In the genomic region with DNA sequence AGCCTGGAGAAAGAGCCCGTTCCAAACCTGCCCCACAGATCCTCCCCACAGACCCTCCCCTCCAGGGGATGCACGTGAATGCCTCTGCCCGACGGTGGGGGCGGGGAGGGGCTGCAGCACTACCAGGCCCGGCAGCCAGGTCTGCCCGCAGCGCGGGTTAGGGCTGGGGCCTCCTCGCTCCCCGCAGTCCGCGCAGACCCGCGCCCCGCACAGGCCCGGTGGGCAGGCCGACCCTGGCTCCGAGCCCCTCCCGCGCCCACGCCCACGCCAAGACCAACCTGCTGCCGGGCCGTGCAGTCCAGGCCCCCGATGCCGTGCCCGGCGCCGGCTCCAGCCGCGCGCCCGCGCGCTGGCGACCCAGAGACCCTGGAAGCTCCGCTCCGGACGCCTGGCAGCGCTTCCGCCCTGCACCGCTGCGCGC, we compare ENCODE assay signal across 8 cellular contexts. TPM values are rescaled to one million over a fixed set of nuclear protein-coding genes. Genes with fewer than 3 reads are reported as not detected.
DNase-seq lines count a peak whose midpoint lies in the region; ATAC-seq, FAIRE-seq and TF ChIP-seq lines count a peak whose summit lies in the region.

A gene with protein sequence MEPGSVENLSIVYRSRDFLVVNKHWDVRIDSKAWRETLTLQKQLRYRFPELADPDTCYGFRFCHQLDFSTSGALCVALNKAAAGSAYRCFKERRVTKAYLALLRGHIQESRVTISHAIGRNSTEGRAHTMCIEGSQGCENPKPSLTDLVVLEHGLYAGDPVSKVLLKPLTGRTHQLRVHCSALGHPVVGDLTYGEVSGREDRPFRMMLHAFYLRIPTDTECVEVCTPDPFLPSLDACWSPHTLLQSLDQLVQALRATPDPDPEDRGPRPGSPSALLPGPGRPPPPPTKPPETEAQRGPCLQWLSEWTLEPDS (minus strand): TSS at position 404 of the 421 bp plus-strand sequence. CDS start 644 bp downstream, outside the sequence.

- peak within 1 kb of the TSS; percentile 52; the same call in 1 of the 2 replicates for H2BK5ac ChIP-seq in H1 (ENCODE audit: low read depth, low read length)

- no peak within 1 kb of the TSS for H2BK20ac ChIP-seq in H1 (ENCODE audit: low read length)

- no peak within 1 kb of the TSS for H3K27ac Mint-ChIP-seq in nephron progenitor cell

- peaks cover 9% of the 10 kb centered on the region; the same call in 1 of the 2 replicates for H3K23me2 ChIP-seq in H1 (ENCODE audit: low read depth, low read length)

- peak within 1 kb of the TSS; percentile 93 for H3K4me2 ChIP-seq in OCI-LY1 (ENCODE audit: low read length)
- H3K4me2 ChIP-seq in H1 (ENCODE audit: insufficient read depth in 1 of 2, low read depth in 2 of 2, low read length in 2 of 2) = peak within 1 kb of the TSS; percentile 63 to 95

- H3K9ac ChIP-seq in OCI-LY1 (ENCODE audit: low read length) = peak within 1 kb of the TSS; percentile 91
- peak within 1 kb of the TSS; percentile 60 to 88 (median 72) for H3K9ac ChIP-seq in H1 (replicated peaks in 1 of 4; ENCODE audit: extremely low read depth in 1 of 4, low read depth in 3 of 4, low read length in 3 of 4)

- POLR2A ChIA-PET in H1 (lab: Charles Lee; ENCODE audit: partially characterized antibody) = interaction anchor here (0.7 to 4.4 kb wide), 15 partner anchors 9 to 386 kb away, joined by 3 to 24 read pairs (median 4); a partner anchor contains a TSS

- no peaks in the 10 kb centered on the region for H3K9me3 Mint-ChIP-seq in nephron progenitor cell

- peaks cover 23% of the 10 kb centered on the region for H3K4me1 ChIP-seq in OCI-LY1 (ENCODE audit: insufficient read depth, low read length, severe bottlenecking)
- H3K4me1 ChIP-seq in H1 (replicated peaks in 1 of 4; ENCODE audit: control insufficient read depth in 3 of 4, insufficient read depth in 4 of 4, low read length in 3 of 4) = peaks cover 0 to 14% (median 6%) of the 10 kb centered on the region in 4 experiments; a peak in 4 of 7 replicates

- no peak within 1 kb of the TSS for H2BK12ac ChIP-seq in H1 (ENCODE audit: low read depth, low read length)

- peak within 1 kb of the TSS; percentile 71 for H4K8ac ChIP-seq in H1 (ENCODE audit: extremely low read depth, insufficient read depth, low read length)

- no peak within 1 kb of the TSS for H3K14ac ChIP-seq in H1 (ENCODE audit: insufficient read length)

- H2AFZ ChIP-seq in OCI-LY1 (ENCODE audit: low read length) (no peak within 1 kb of the TSS), H1 (ENCODE audit: low read length) (no peak within 1 kb of the TSS)

- H4K91ac ChIP-seq in H1 (replicated peaks; ENCODE audit: insufficient read length, low read length) = no peak within 1 kb of the TSS

- peak within 1 kb of the TSS; percentile 96 for H3K4me3 ChIP-seq in OCI-LY1 (ENCODE audit: low read depth, low read length, poor library complexity, severe bottlenecking)
- peak within 1 kb of the TSS; percentile 76 to 98 (median 84) for H3K4me3 ChIP-seq in H1 (ENCODE audit: extremely low read depth in 1 of 4, insufficient read depth in 2 of 4, low read depth in 3 of 4, low read length in 4 of 4)

- no peaks in the 10 kb centered on the region for H3K9me3 ChIP-seq in OCI-LY1 (ENCODE audit: low read length)
- H3K9me3 ChIP-seq in H1 (ENCODE audit: insufficient read depth in 2 of 2, low read depth in 1 of 2, low read length in 1 of 2) = no peaks in the 10 kb centered on the region

- TF ChIP-seq RAD21 in H1 (IDR thresholded peaks at IDR 0.05 in 1 of 2, conservative IDR thresholded peaks at IDR 0.05 in 1 of 2; ENCODE audit: low read depth in 2 of 2, low read length in 2 of 2) = no peak

- H2BK120ac ChIP-seq in H1 (replicated peaks; ENCODE audit: low read depth, low read length) = peak within 1 kb of the TSS; percentile 72

- no peaks in the 10 kb centered on the region for H3K27me3 ChIP-seq in OCI-LY1 (ENCODE audit: insufficient read depth, low read length)
- H3K27me3 ChIP-seq in H1 (replicated peaks in 1 of 4; ENCODE audit: control insufficient read depth in 3 of 4, extremely low read depth in 1 of 4, insufficient read depth in 3 of 4, low read length in 3 of 4) = no peaks in the 10 kb centered on the region

- no peaks in the 10 kb centered on the region for H3K79me2 ChIP-seq in OCI-LY1 (ENCODE audit: insufficient read depth, low read length)
- peaks cover 0 to 16% of the 10 kb centered on the region in 2 experiments; a peak in 1 of 4 replicates for H3K79me2 ChIP-seq in H1 (ENCODE audit: control insufficient read depth in 1 of 2, insufficient read depth in 2 of 2, low read length in 2 of 2)

- peak within 1 kb of the TSS; percentile 16 for H3K56ac ChIP-seq in H1 (replicated peaks; ENCODE audit: insufficient read length, low read depth, low read length)

- H3K4ac ChIP-seq in H1 (replicated peaks; ENCODE audit: insufficient read length, low read depth, low read length) = peak within 1 kb of the TSS; percentile 85

- TF ChIP-seq CTCF in C4-2B (conservative IDR thresholded peaks at IDR 0.05) (no peak), OCI-LY1 (IDR thresholded peaks at IDR 0.05; ENCODE audit: low read length) (no peak), H1 (IDR thresholded peaks at IDR 0.05; ENCODE audit: control extremely low read depth in 1 of 3, insufficient read depth in 1 of 3, low read depth in 1 of 3, low read length in 3 of 3) (no peak), nephron progenitor cell (IDR thresholded peaks at IDR 0.05) (no peak)

- no peaks in the 10 kb centered on the region for H3K27me3 Mint-ChIP-seq in nephron progenitor cell (ENCODE audit: low read depth, poor library complexity)

- H3F3A ChIP-seq in OCI-LY1 (ENCODE audit: insufficient read depth, low read length) = no peaks in the 10 kb centered on the region

- FAIRE-seq in H1 (lab: Jason Lieb, UNC) = no peak

- TF ChIP-seq EP300 in H1 (IDR thresholded peaks at IDR 0.05; ENCODE audit: borderline replicate concordance in 1 of 2, low read depth in 2 of 2, low read length in 2 of 2) = no peak

- no peak; a peak in 1 of 3 replicates for TF ChIP-seq POLR2A in H1 (IDR thresholded peaks at IDR 0.05; ENCODE audit: control extremely low read depth in 1 of 2, low read depth in 2 of 2, low read length in 2 of 2)

- H2AK5ac ChIP-seq in H1 (ENCODE audit: low read depth, low read length) = no peak within 1 kb of the TSS

- peak within 1 kb of the TSS; percentile 93 for H4K5ac ChIP-seq in H1 (ENCODE audit: insufficient read length, low read depth, low read length)

- no peak within 1 kb of the TSS for H3K23ac ChIP-seq in H1 (ENCODE audit: insufficient read length)

- H4K20me1 ChIP-seq in OCI-LY1 (ENCODE audit: insufficient read depth, low read length) (no peaks in the 10 kb centered on the region), H1 (replicated peaks in 1 of 2; ENCODE audit: control insufficient read depth in 1 of 2, insufficient read depth in 2 of 2, low read length in 2 of 2) (peaks cover 6 to 29% of the 10 kb centered on the region in 2 experiments)

- peak within 1 kb of the TSS; percentile 87 for H3K4me3 Mint-ChIP-seq in nephron progenitor cell

- no peak within 1 kb of the TSS for H2BK15ac ChIP-seq in H1 (ENCODE audit: low read length)

- WGBS in H1 (ENCODE audit: extremely low coverage in 1 of 2, insufficient coverage in 1 of 2, insufficient read length in 1 of 2, insufficient replicate concordance in 2 of 2, low coverage in 1 of 2, low lambda C conversion rate in 2 of 2, missing lambda C conversion rate in 1 of 2), 2 experiments = 1% methylated on average over 20 of the region's 45 CpGs; no CpG with 5 or more reads in 1 of the 2 experiments

- peaks cover 5% of the 10 kb centered on the region; the same call in 1 of the 2 replicates for H3K79me1 ChIP-seq in H1 (ENCODE audit: low read depth, low read length)

- H3K27ac ChIP-seq in C4-2B = peak within 1 kb of the TSS; percentile 87
- no peak within 1 kb of the TSS for H3K27ac ChIP-seq in OCI-LY1 (ENCODE audit: low read depth, low read length, poor library complexity, severe bottlenecking)
- H3K27ac ChIP-seq in H1 (ENCODE audit: low read depth, low read length) = peak within 1 kb of the TSS; percentile 58; the same call in 1 of the 2 replicates

- peak; percentile 15 for ATAC-seq in GM21447 (IDR thresholded peaks at IDR 0.05; ENCODE audit: unreplicated experiment)
- no peak for ATAC-seq in GM18520 (IDR thresholded peaks at IDR 0.05; ENCODE audit: unreplicated experiment)

- H3K9me2 ChIP-seq in OCI-LY1 (ENCODE audit: low read depth, low read length) = no peaks in the 10 kb centered on the region

- CTCF ChIA-PET in H1 (lab: Charles Lee; ENCODE audit: partially characterized antibody) = interaction anchor here (1.0 to 13.7 kb wide), 5 partner anchors 14 to 66 kb away, joined by 3 to 424 read pairs (median 24); a partner anchor contains a TSS

- H3K36me3 ChIP-seq in OCI-LY1 (ENCODE audit: insufficient read depth, low read length) = peaks cover 44% of the 10 kb centered on the region
- H3K36me3 ChIP-seq in H1 (ENCODE audit: control insufficient read depth in 2 of 4, insufficient read depth in 4 of 4, low read length in 3 of 4) = peaks cover 5 to 35% (median 14%) of the 10 kb centered on the region in 4 experiments; a peak in 5 of 8 replicates

- peak in 1 of 2 experiments; percentile 71 for DNase-seq in H1 (ENCODE audit: low read depth in 1 of 2, low spot score in 2 of 2)
- no peak for DNase-seq in nephron progenitor cell
- DNase-seq in EL = no peak
- no peak for DNase-seq in UCSD-AML1 (lab: John Stamatoyannopoulos, UW; ENCODE audit: unreplicated experiment)

- H3K18ac ChIP-seq in H1 (ENCODE audit: extremely low read depth, low read length) = no peak within 1 kb of the TSS; the same call in 1 of the 2 replicates

- peaks cover 8% of the 10 kb centered on the region for H3K36me3 Mint-ChIP-seq in nephron progenitor cell (ENCODE audit: low read depth)

- H3K4me1 Mint-ChIP-seq in nephron progenitor cell = peaks cover 3% of the 10 kb centered on the region

TF ChIP-seq in H1, 55 proteins besides CTCF, POLR2A, EP300 and RAD21 (continues in another document):
- TF ChIP-seq EZH2 (IDR thresholded peaks at IDR 0.05; ENCODE audit: low read depth, low read length, severe bottlenecking) (no peak), TAF7 (optimal IDR thresholded peaks at IDR 0.05; ENCODE audit: borderline replicate concordance, low read depth, low read length) (peak; percentile 20), SRF (IDR thresholded peaks at IDR 0.05; ENCODE audit: low read depth, low read length) (no peak), TEAD4 (IDR thresholded peaks at IDR 0.05; ENCODE audit: low read depth, low read length) (no peak), CTBP2 (IDR thresholded peaks at IDR 0.05; ENCODE audit: borderline replicate concordance, insufficient read depth, insufficient read length, low read length) (no peak), SUZ12 (IDR thresholded peaks at IDR 0.05; ENCODE audit: low read length) (no peak)

RNA-seq across cellular contexts. Expression of the gene that starts here (rescaled TPM):
- 32.2 and 32.7 TPM in 2 replicates for total RNA-seq in H1 (2021; fragmentation: NEBNext Ultra II Directional; extraction: Animal tissue kit (Norgen Biotek cat#: 25700))
- polyA plus RNA-seq in H1 (2011; rRNA removed) = 61.8 and 81.8 TPM in 2 replicates
- polyA plus RNA-seq in H1 (2011; cell fraction: cytosol; rRNA removed) = 45.2 TPM
- 71.6 TPM for polyA plus RNA-seq in H1 (2011; cell fraction: nucleus; rRNA removed)
- polyA plus RNA-seq in H1 (2012, experiment 1 of 2) = 17.8 to 34.1 TPM (median 33.0 TPM) in 4 replicates
- 35.0 TPM for polyA plus RNA-seq in H1 (2012, experiment 2 of 2)
- polyA plus RNA-seq in H1 (2013, experiment 1 of 2) = 24.4 TPM
- polyA plus RNA-seq in H1 (2013, experiment 2 of 2) = 24.6 TPM
- 13.4 and 17.4 TPM in 2 replicates for polyA minus RNA-seq in H1 (2011; rRNA and poly(A)+ RNA removed)
- polyA minus RNA-seq in H1 (2011; cell fraction: cytosol; rRNA and poly(A)+ RNA removed) = 23.9 TPM
- 42.1 TPM for polyA minus RNA-seq in H1 (2011; cell fraction: nucleus; rRNA and poly(A)+ RNA removed)
